Comparison of ENCODE assay signal across 1 cellular context in the genomic region with DNA sequence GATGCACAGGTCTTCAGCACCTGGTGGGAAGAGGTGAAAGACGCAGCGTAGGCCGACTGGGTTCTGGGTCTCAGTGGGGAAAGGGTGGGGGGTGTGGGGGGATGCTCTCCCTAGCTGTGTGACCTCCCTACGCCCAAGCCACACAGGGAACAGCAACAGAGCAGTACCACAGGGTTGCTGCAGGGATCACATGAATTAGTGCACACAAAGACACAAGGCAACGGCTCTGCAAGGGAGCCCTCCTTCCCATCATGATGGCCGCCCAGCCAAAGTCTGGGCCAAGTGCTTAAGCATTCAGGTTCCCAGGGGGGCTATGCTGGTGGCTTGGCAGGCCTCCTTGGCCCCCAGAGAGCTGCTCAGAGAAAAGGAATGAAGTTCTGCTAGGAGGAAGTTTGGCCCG.
TF ChIP-seq lines count a peak whose summit lies in the region.

No MANE protein-coding gene starts in this region.

TF ChIP-seq in H1, 55 proteins besides CTCF, POLR2A, EP300 and RAD21:
- TF ChIP-seq RXRA (IDR thresholded peaks at IDR 0.05; ENCODE audit: insufficient read depth, low read depth, low read length) (no peak), CHD1 (IDR thresholded peaks at IDR 0.05; ENCODE audit: low read depth, low read length) (no peak), TAF7 (optimal IDR thresholded peaks at IDR 0.05; ENCODE audit: borderline replicate concordance, low read depth, low read length) (no peak), CBX5 (IDR thresholded peaks at IDR 0.05; ENCODE audit: low read depth, low read length) (no peak), HDAC6 (IDR thresholded peaks at IDR 0.05; ENCODE audit: low read depth, low read length) (no peak), FOSL1 (IDR thresholded peaks at IDR 0.05; ENCODE audit: insufficient read depth, low read depth, low read length) (no peak), KDM1A (IDR thresholded peaks at IDR 0.05; ENCODE audit: borderline replicate concordance, low read length) (no peak), TEAD4 (IDR thresholded peaks at IDR 0.05; ENCODE audit: low read depth, low read length) (no peak), RNF2 (IDR thresholded peaks at IDR 0.05; ENCODE audit: borderline replicate concordance, low read depth, low read length, missing control alignments, poor library complexity, severe bottlenecking) (no peak), BCL11A (IDR thresholded peaks at IDR 0.05; ENCODE audit: low read depth in 2 of 2, low read length in 2 of 2) (no peak), CHD2 (IDR thresholded peaks at IDR 0.05; ENCODE audit: low read length) (no peak), MAFK (IDR thresholded peaks at IDR 0.05; ENCODE audit: low read depth, low read length) (no peak), CBX8 (IDR thresholded peaks at IDR 0.05; ENCODE audit: borderline replicate concordance, low read depth, low read length) (no peak), BRCA1 (IDR thresholded peaks at IDR 0.05; ENCODE audit: low read depth, low read length) (no peak), JUN (IDR thresholded peaks at IDR 0.05; ENCODE audit: low read depth, low read length) (no peak), PHF8 (conservative IDR thresholded peaks at IDR 0.05; ENCODE audit: low read depth, low read length) (no peak), CTBP2 (IDR thresholded peaks at IDR 0.05; ENCODE audit: borderline replicate concordance, insufficient read depth, insufficient read length, low read length) (no peak)
- TF ChIP-seq, protein P1, sequence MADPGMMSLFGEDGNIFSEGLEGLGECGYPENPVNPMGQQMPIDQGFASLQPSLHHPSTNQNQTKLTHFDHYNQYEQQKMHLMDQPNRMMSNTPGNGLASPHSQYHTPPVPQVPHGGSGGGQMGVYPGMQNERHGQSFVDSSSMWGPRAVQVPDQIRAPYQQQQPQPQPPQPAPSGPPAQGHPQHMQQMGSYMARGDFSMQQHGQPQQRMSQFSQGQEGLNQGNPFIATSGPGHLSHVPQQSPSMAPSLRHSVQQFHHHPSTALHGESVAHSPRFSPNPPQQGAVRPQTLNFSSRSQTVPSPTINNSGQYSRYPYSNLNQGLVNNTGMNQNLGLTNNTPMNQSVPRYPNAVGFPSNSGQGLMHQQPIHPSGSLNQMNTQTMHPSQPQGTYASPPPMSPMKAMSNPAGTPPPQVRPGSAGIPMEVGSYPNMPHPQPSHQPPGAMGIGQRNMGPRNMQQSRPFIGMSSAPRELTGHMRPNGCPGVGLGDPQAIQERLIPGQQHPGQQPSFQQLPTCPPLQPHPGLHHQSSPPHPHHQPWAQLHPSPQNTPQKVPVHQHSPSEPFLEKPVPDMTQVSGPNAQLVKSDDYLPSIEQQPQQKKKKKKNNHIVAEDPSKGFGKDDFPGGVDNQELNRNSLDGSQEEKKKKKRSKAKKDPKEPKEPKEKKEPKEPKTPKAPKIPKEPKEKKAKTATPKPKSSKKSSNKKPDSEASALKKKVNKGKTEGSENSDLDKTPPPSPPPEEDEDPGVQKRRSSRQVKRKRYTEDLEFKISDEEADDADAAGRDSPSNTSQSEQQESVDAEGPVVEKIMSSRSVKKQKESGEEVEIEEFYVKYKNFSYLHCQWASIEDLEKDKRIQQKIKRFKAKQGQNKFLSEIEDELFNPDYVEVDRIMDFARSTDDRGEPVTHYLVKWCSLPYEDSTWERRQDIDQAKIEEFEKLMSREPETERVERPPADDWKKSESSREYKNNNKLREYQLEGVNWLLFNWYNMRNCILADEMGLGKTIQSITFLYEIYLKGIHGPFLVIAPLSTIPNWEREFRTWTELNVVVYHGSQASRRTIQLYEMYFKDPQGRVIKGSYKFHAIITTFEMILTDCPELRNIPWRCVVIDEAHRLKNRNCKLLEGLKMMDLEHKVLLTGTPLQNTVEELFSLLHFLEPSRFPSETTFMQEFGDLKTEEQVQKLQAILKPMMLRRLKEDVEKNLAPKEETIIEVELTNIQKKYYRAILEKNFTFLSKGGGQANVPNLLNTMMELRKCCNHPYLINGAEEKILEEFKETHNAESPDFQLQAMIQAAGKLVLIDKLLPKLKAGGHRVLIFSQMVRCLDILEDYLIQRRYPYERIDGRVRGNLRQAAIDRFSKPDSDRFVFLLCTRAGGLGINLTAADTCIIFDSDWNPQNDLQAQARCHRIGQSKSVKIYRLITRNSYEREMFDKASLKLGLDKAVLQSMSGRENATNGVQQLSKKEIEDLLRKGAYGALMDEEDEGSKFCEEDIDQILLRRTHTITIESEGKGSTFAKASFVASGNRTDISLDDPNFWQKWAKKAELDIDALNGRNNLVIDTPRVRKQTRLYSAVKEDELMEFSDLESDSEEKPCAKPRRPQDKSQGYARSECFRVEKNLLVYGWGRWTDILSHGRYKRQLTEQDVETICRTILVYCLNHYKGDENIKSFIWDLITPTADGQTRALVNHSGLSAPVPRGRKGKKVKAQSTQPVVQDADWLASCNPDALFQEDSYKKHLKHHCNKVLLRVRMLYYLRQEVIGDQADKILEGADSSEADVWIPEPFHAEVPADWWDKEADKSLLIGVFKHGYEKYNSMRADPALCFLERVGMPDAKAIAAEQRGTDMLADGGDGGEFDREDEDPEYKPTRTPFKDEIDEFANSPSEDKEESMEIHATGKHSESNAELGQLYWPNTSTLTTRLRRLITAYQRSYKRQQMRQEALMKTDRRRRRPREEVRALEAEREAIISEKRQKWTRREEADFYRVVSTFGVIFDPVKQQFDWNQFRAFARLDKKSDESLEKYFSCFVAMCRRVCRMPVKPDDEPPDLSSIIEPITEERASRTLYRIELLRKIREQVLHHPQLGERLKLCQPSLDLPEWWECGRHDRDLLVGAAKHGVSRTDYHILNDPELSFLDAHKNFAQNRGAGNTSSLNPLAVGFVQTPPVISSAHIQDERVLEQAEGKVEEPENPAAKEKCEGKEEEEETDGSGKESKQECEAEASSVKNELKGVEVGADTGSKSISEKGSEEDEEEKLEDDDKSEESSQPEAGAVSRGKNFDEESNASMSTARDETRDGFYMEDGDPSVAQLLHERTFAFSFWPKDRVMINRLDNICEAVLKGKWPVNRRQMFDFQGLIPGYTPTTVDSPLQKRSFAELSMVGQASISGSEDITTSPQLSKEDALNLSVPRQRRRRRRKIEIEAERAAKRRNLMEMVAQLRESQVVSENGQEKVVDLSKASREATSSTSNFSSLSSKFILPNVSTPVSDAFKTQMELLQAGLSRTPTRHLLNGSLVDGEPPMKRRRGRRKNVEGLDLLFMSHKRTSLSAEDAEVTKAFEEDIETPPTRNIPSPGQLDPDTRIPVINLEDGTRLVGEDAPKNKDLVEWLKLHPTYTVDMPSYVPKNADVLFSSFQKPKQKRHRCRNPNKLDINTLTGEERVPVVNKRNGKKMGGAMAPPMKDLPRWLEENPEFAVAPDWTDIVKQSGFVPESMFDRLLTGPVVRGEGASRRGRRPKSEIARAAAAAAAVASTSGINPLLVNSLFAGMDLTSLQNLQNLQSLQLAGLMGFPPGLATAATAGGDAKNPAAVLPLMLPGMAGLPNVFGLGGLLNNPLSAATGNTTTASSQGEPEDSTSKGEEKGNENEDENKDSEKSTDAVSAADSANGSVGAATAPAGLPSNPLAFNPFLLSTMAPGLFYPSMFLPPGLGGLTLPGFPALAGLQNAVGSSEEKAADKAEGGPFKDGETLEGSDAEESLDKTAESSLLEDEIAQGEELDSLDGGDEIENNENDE (IDR thresholded peaks at IDR 0.05; ENCODE audit: insufficient replicate concordance, low read length): no peak
- TF ChIP-seq, protein P2, sequence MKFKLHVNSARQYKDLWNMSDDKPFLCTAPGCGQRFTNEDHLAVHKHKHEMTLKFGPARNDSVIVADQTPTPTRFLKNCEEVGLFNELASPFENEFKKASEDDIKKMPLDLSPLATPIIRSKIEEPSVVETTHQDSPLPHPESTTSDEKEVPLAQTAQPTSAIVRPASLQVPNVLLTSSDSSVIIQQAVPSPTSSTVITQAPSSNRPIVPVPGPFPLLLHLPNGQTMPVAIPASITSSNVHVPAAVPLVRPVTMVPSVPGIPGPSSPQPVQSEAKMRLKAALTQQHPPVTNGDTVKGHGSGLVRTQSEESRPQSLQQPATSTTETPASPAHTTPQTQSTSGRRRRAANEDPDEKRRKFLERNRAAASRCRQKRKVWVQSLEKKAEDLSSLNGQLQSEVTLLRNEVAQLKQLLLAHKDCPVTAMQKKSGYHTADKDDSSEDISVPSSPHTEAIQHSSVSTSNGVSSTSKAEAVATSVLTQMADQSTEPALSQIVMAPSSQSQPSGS (IDR thresholded peaks at IDR 0.05; ENCODE audit: low read length): no peak
